ENCODE assay signal across 17 cellular contexts in the genomic region with DNA sequence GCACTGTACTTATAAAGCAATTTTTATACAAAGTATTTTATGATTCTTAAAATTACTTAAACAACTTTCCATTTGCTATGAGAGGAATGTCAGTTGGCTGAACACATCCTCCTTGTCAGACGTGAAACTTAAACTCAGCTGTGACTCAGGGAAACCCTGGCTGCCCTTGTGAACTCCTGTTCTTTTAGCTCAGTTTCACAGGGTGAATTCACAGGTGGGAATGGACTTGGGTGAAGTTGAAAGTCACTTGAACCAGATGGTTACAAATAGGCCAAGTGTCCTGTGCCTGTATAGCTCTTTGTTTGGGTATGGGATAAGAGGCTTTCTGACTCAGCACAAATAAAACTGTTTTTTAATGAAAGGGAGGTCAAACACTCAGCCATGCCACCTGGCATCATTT.
DNase-seq lines count a peak whose midpoint lies in the region; ATAC-seq and TF ChIP-seq lines count a peak whose summit lies in the region.
"Had no signal": no experiment of that assay in that cellular context is flagged by ENCODE, and none has a peak within 500 bp of the region (broad histone marks: within the 10 kb centered on the region; RNA-seq: fewer than 3 reads in every experiment).

No MANE protein-coding gene starts in this region.

- CTCF ChIA-PET in naive thymus-derived CD4-positive, alpha-beta T cell (lab: Charles Lee) = no interaction called here

- TF ChIP-seq CTCF in 22Rv1 (IDR thresholded peaks at IDR 0.05) (no peak), HFFc6 (IDR thresholded peaks at IDR 0.05) (no peak), astrocyte of the cerebellum (IDR thresholded peaks at IDR 0.05; ENCODE audit: low read depth, low read length, missing control alignments) (no peak), hepatocyte (IDR thresholded peaks at IDR 0.05; ENCODE audit: poor library complexity) (no peak), endothelial cell (IDR thresholded peaks at IDR 0.05; ENCODE audit: unreplicated experiment) (no peak)

- H3K27ac ChIP-seq in 22Rv1 (peak overlapping the region; percentile 38), hepatocyte (no peak overlapping the region)
- no peak overlapping the region for H3K27ac ChIP-seq in naive thymus-derived CD4-positive, alpha-beta T cell (ENCODE audit: low read depth, low read length)
- H3K27ac ChIP-seq: body of pancreas, stomach had no signal

- H3K4me3 Mint-ChIP-seq in HFFc6 (peak overlapping the region; percentile 37; the same call in 1 of the 2 replicates), endothelial cell (ENCODE audit: unreplicated experiment) (no peak overlapping the region)
- no peak overlapping the region for H3K4me3 Mint-ChIP-seq in naive thymus-derived CD4-positive, alpha-beta T cell
- H3K4me3 Mint-ChIP-seq: activated B cell treated with CpG ODN at 0.5 μM for 24 hours, GM23338 had no signal

- H3K27me3 Mint-ChIP-seq in HFFc6 (ENCODE audit: insufficient read depth) (no peaks in the 10 kb centered on the region), endothelial cell (ENCODE audit: unreplicated experiment) (no peaks in the 10 kb centered on the region)
- H3K27me3 Mint-ChIP-seq in naive thymus-derived CD4-positive, alpha-beta T cell = no peaks in the 10 kb centered on the region
- H3K27me3 Mint-ChIP-seq: activated B cell treated with CpG ODN at 0.5 μM for 24 hours had no signal

- H3K36me3 ChIP-seq in hepatocyte (replicated peaks; ENCODE audit: insufficient read depth, low read depth) = no peaks in the 10 kb centered on the region
- H3K36me3 ChIP-seq in naive thymus-derived CD4-positive, alpha-beta T cell (ENCODE audit: control insufficient read depth in 2 of 3, insufficient read depth in 3 of 3, low read length in 3 of 3) = no peaks in the 10 kb centered on the region
- H3K36me3 ChIP-seq: stomach had no signal

- intact Hi-C loops in naive thymus-derived CD4-positive, alpha-beta T cell (cut with micrococcal nuclease) = no loop called here

- in situ Hi-C loops in astrocyte of the cerebellum (cut with HindIII; ENCODE audit: low sequenced_read_pairs) = no loop called here

- no peaks in the 10 kb centered on the region for H3K79me2 ChIP-seq in hepatocyte

- DNase-seq in HFFc6 (peak; percentile 8), astrocyte of the cerebellum (ENCODE audit: low read depth) (peak; percentile 18), hepatocyte (ENCODE audit: low spot score) (no peak), SIG-M5 treated with dmso at 0.1 percent for 504 hours (lab: John Stamatoyannopoulos, UW; ENCODE audit: unreplicated experiment) (no peak), NOMO-1 treated with dmso at 0.1 percent for 144 hours (lab: John Stamatoyannopoulos, UW; ENCODE audit: unreplicated experiment) (no peak), endothelial cell (ENCODE audit: low spot score) (no peak)
- no peak for DNase-seq in naive thymus-derived CD4-positive, alpha-beta T cell
- DNase-seq: activated B cell treated with CpG ODN at 0.5 μM for 24 hours; activated T-cell treated with anti-CD3 and anti-CD28 coated beads, Interleukin-2, amount 50 U/mL, for 1 hour; AML-193; body of pancreas; left ventricle myocardium superior; occipital lobe; stimulated activated CD4-positive, alpha-beta T cell treated with anti-CD3 and anti-CD28 coated beads, Interleukin-4, amount 100 ng/mL, for 24 hours; stomach had no signal

- no peaks in the 10 kb centered on the region for H3K4me1 ChIP-seq in hepatocyte (ENCODE audit: insufficient read depth)
- H3K4me1 ChIP-seq in naive thymus-derived CD4-positive, alpha-beta T cell (ENCODE audit: control insufficient read depth in 2 of 2, insufficient read depth in 2 of 2, low read length in 2 of 2) = no peaks in the 10 kb centered on the region
- H3K4me1 ChIP-seq: body of pancreas, stomach had no signal

- H3K4me1 Mint-ChIP-seq in HFFc6 (ENCODE audit: low read depth) = peaks cover 56% of the 10 kb centered on the region
- H3K4me1 Mint-ChIP-seq in naive thymus-derived CD4-positive, alpha-beta T cell = no peaks in the 10 kb centered on the region
- peaks cover 2% of the 10 kb centered on the region for H3K4me1 Mint-ChIP-seq in endothelial cell (ENCODE audit: unreplicated experiment)
- H3K4me1 Mint-ChIP-seq: activated B cell treated with CpG ODN at 0.5 μM for 24 hours had no signal

- H3K4me2 ChIP-seq in hepatocyte = peak overlapping the region; percentile 20
- H3K4me2 ChIP-seq: GM23338 had no signal

- no peaks in the 10 kb centered on the region for H4K20me1 ChIP-seq in hepatocyte (ENCODE audit: insufficient read depth, poor library complexity, severe bottlenecking)

- H3K36me3 Mint-ChIP-seq in HFFc6 (ENCODE audit: low read depth) (peaks cover 13% of the 10 kb centered on the region), endothelial cell (ENCODE audit: low read depth, unreplicated experiment) (no peaks in the 10 kb centered on the region)
- H3K36me3 Mint-ChIP-seq in naive thymus-derived CD4-positive, alpha-beta T cell = no peaks in the 10 kb centered on the region

- H3K27ac Mint-ChIP-seq in HFFc6 (peak overlapping the region; percentile 81), endothelial cell (ENCODE audit: unreplicated experiment) (no peak overlapping the region)
- H3K27ac Mint-ChIP-seq in naive thymus-derived CD4-positive, alpha-beta T cell = no peak overlapping the region
- H3K27ac Mint-ChIP-seq: activated B cell treated with CpG ODN at 0.5 μM for 24 hours, GM23338 had no signal

- H3K4me3 ChIP-seq in astrocyte of the cerebellum (ENCODE audit: low read depth, low read length) = no peak overlapping the region
- no peak overlapping the region for H3K4me3 ChIP-seq in hepatocyte
- H3K4me3 ChIP-seq in naive thymus-derived CD4-positive, alpha-beta T cell (ENCODE audit: low read length) = no peak overlapping the region
- H3K4me3 ChIP-seq: body of pancreas, GM23338, stomach had no signal

- 28% methylated on average over 1 of the region's 1 CpG for WGBS in hepatocyte (ENCODE audit: low lambda C conversion rate, missing lambda C conversion rate)

- no peak for ATAC-seq in naive thymus-derived CD4-positive, alpha-beta T cell
- ATAC-seq: body of pancreas, GM23338, left ventricle myocardium superior had no signal

- no peaks in the 10 kb centered on the region for H3K27me3 ChIP-seq in hepatocyte
- H3K27me3 ChIP-seq in naive thymus-derived CD4-positive, alpha-beta T cell (ENCODE audit: control insufficient read depth in 2 of 2, insufficient read depth in 2 of 2, low read length in 2 of 2) = no peaks in the 10 kb centered on the region
- H3K27me3 ChIP-seq: body of pancreas, stomach had no signal

- H3K9me3 ChIP-seq in hepatocyte (ENCODE audit: low read depth) = no peaks in the 10 kb centered on the region
- H3K9me3 ChIP-seq in naive thymus-derived CD4-positive, alpha-beta T cell (ENCODE audit: control insufficient read depth in 2 of 3, low read length in 3 of 3) = no peaks in the 10 kb centered on the region
- H3K9me3 ChIP-seq: body of pancreas had no signal

- no peak overlapping the region for H2AFZ ChIP-seq in hepatocyte
- H2AFZ ChIP-seq: GM23338 had no signal

- H3K9me2 ChIP-seq in hepatocyte (replicated peaks; ENCODE audit: insufficient read depth) = no peaks in the 10 kb centered on the region

- H3K9me3 Mint-ChIP-seq in HFFc6 (peaks cover 13% of the 10 kb centered on the region; the same call in 1 of the 2 replicates), endothelial cell (ENCODE audit: unreplicated experiment) (no peaks in the 10 kb centered on the region)
- peaks cover 0 to 7% (median 2%) of the 10 kb centered on the region in 11 donors for H3K9me3 Mint-ChIP-seq in naive thymus-derived CD4-positive, alpha-beta T cell

- POLR2A ChIA-PET in naive thymus-derived CD4-positive, alpha-beta T cell (lab: Charles Lee) = no interaction called here

Comparison
In these comparisons a context has a peak if more than half of its experiments do, and no peak if none do; other contexts are left out.
1. DNase-seq: peak in HFFc6 (single experiment) and astrocyte of the cerebellum (single experiment); none in hepatocyte (single experiment), naive thymus-derived CD4-positive, alpha-beta T cell (0 of 9), SIG-M5 treated with dmso at 0.1 percent for 504 hours (single experiment), NOMO-1 treated with dmso at 0.1 percent for 144 hours (single experiment) and endothelial cell (single experiment).